ENCODE assay signal across 26 cellular contexts in the genomic region with DNA sequence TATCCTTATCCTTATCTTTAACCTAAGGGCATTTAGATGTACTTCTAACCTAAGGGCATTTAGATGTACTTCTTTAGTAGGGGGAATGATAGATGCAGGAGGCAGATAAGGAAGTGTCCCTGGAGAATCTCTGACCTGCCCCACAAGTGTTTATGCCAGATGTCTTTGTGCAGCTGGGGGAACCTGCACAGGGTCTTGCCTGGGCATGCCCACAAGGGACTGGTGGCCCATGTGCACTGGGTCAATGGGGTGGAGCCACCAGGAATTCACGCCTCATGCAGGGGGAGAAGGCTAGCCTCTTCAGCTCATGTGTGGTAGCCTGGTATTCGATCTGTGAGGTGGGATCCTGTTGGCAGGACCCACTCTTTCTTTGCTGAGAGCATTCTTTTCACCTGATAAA.
"Had no signal": no experiment of that assay in that cellular context is flagged by ENCODE, and none has a peak within 500 bp of the region (broad histone marks: within the 10 kb centered on the region; RNA-seq: fewer than 3 reads in every experiment).

No MANE protein-coding gene starts in this region.

- H3K27ac Mint-ChIP-seq: naive thymus-derived CD4-positive, alpha-beta T cell; neural progenitor cell; progenitor cell of endocrine pancreas; stimulated activated memory B cell treated with anti-CD40 and anti-IgM and Interleukin-4, amounts not matched to agents 10 μg/mL and 1 μg/mL and 100 μg/mL, for 72 hours; stimulated activated naive CD8-positive, alpha-beta T cell treated with anti-CD3 and anti-CD28 coated beads, Interleukin-15, Interleukin-2, amounts not matched to agents 100 ng/mL and 50 ng/mL, for 24 hours had no signal

- H3K27ac ChIP-seq: dorsolateral prefrontal cortex, epithelial cell of prostate, gastrocnemius medialis, neural progenitor cell, parathyroid adenoma, right lobe of liver, suprapubic skin, transverse colon, vagina had no signal

- H3K27me3 Mint-ChIP-seq: progenitor cell of endocrine pancreas; stimulated activated memory B cell treated with anti-CD40 and anti-IgM and Interleukin-4, amounts not matched to agents 10 μg/mL and 1 μg/mL and 100 μg/mL, for 72 hours; stimulated activated naive CD8-positive, alpha-beta T cell treated with anti-CD3 and anti-CD28 coated beads, Interleukin-15, Interleukin-2, amounts not matched to agents 100 ng/mL and 50 ng/mL, for 24 hours had no signal

- ATAC-seq: esophagus mucosa; gastrocnemius medialis; left lobe of liver; naive thymus-derived CD4-positive, alpha-beta T cell; right lobe of liver; stimulated activated memory B cell treated with anti-CD40 and anti-IgM and Interleukin-4, amounts not matched to agents 10 μg/mL and 1 μg/mL and 100 μg/mL, for 72 hours had no signal

- H3K4me1 Mint-ChIP-seq: naive thymus-derived CD4-positive, alpha-beta T cell; nephron; neural progenitor cell; stimulated activated memory B cell treated with anti-CD40 and anti-IgM and Interleukin-4, amounts not matched to agents 10 μg/mL and 1 μg/mL and 100 μg/mL, for 72 hours had no signal

- H3K9me3 ChIP-seq: gastrocnemius medialis, suprapubic skin, transverse colon, vagina had no signal

- H3K4me3 Mint-ChIP-seq: naive thymus-derived CD4-positive, alpha-beta T cell; nephron; neural progenitor cell; stimulated activated memory B cell treated with anti-CD40 and anti-IgM and Interleukin-4, amounts not matched to agents 10 μg/mL and 1 μg/mL and 100 μg/mL, for 72 hours; stimulated activated naive CD8-positive, alpha-beta T cell treated with anti-CD3 and anti-CD28 coated beads, Interleukin-15, Interleukin-2, amounts not matched to agents 100 ng/mL and 50 ng/mL, for 24 hours had no signal

- H3K4me3 ChIP-seq: dorsolateral prefrontal cortex, gastrocnemius medialis, lung, neural progenitor cell, right lobe of liver, smooth muscle cell, suprapubic skin, transverse colon, vagina had no signal

- DNase-seq: dorsolateral prefrontal cortex; effector CD4-positive, alpha-beta T cell; foreskin fibroblast; gastrocnemius medialis; head of caudate nucleus; kidney; mesenchymal stem cell; midbrain; naive thymus-derived CD4-positive, alpha-beta T cell; right lobe of liver; stimulated activated CD4-positive, alpha-beta T cell treated with anti-CD3 and anti-CD28 coated beads, Interleukin-2, amount 100 ng/mL, for 24 hours; stimulated activated CD4-positive, alpha-beta T cell treated with anti-CD3 and anti-CD28 coated beads, Interleukin-4, amount 100 ng/mL, for 4 hours; transverse colon had no signal

- H3K36me3 ChIP-seq: gastrocnemius medialis, neural progenitor cell, right lobe of liver, suprapubic skin, transverse colon, vagina had no signal

- H3K27me3 ChIP-seq: gastrocnemius medialis, neural progenitor cell, right lobe of liver, suprapubic skin, transverse colon, vagina had no signal
